In the genomic region with DNA sequence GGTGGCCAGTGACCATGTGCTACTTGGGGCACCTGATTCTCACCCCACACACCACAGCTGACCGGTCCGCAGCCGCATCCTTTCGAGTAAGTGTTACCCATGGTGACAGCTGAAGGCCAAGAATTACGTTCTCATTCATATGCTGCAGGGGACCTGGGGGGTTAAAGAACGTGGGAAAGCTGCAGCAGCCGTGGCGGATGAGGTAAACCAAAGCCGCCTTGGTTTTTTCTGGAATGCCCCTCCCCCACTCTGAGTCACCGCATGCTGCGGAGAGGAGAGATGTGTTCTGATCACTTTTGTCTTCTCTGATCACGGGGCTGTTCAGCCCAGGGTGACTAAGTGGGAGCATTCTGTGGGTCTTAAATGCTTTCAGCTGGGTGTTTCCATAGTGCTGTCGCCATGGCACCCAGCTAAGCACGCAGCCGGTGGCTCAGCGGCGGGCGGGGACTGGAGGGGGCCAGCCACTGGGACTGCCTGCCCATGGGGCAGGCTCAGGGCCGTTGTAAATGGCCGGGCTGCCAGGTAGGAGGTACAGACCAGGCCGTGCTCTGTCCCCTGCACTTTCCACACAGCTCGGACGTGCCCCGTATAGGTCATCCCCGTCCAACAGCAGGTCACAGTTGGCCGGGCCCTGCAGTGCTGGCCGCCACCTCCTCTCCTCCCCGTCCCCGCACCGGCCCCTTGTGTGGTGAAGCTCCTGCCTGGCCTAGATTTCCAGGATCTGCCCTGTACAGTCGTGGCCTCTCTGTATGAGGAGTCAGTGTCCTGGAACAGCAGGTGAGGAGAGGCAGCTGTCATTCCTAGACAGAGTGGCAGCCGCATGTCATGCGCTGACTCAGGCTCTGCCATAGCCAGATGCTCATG, we compare ENCODE assay signal across 8 cellular contexts.
DNase-seq lines count a peak whose midpoint lies in the region; ATAC-seq, FAIRE-seq and TF ChIP-seq lines count a peak whose summit lies in the region.

No MANE protein-coding gene starts in this region.

- H3K27me3 ChIP-seq in neural cell (ENCODE audit: insufficient read depth, low read depth, low read length): no peaks in the 10 kb centered on the region

- H3K79me2 ChIP-seq in neural cell (replicated peaks; ENCODE audit: insufficient read depth, low read length): no peaks in the 10 kb centered on the region

- no peaks in the 10 kb centered on the region for H4K20me1 ChIP-seq in neural cell (ENCODE audit: insufficient read depth)

- no peak overlapping the region for H2AFZ ChIP-seq in neural cell (ENCODE audit: low read depth, low read length)

- no peaks in the 10 kb centered on the region for H3K9me3 Mint-ChIP-seq in activated T-helper 1 cell treated with anti-CD3 and anti-CD28 coated beads, Interleukin-12 subunit alpha, Interleukin-12 subunit beta, Interleukin-2, Interleukin-4 antibody, amounts not matched to agents 30 ng/mL and 10 ng/mL and 1 ng/mL, durations not matched to agents 14 hours and 24 hours and 36 hours

- H3K4me2 ChIP-seq in neural cell (ENCODE audit: low read length): peak overlapping the region; percentile 70

- no peaks in the 10 kb centered on the region for H3K36me3 ChIP-seq in neural cell (ENCODE audit: insufficient read depth, low read length)

- H3K36me3 Mint-ChIP-seq in activated T-helper 1 cell treated with anti-CD3 and anti-CD28 coated beads, Interleukin-12 subunit alpha, Interleukin-12 subunit beta, Interleukin-2, Interleukin-4 antibody, amounts not matched to agents 30 ng/mL and 10 ng/mL and 1 ng/mL, durations not matched to agents 14 hours and 24 hours and 36 hours (ENCODE audit: low read depth): no peaks in the 10 kb centered on the region

- H3K27me3 Mint-ChIP-seq in activated T-helper 1 cell treated with anti-CD3 and anti-CD28 coated beads, Interleukin-12 subunit alpha, Interleukin-12 subunit beta, Interleukin-2, Interleukin-4 antibody, amounts not matched to agents 30 ng/mL and 10 ng/mL and 1 ng/mL, durations not matched to agents 14 hours and 24 hours and 36 hours (ENCODE audit: insufficient read depth): peaks cover 8% of the 10 kb centered on the region

- TF ChIP-seq EP300 in neural cell (conservative IDR thresholded peaks at IDR 0.05; ENCODE audit: poor library complexity, severe bottlenecking): peak; percentile 82

- no peak for ATAC-seq in GM21737 (IDR thresholded peaks at IDR 0.05; ENCODE audit: unreplicated experiment)

- no peaks in the 10 kb centered on the region for H3K9me3 ChIP-seq in neural cell (ENCODE audit: low read length)

- H3K9ac ChIP-seq in neural cell (ENCODE audit: low read length): peak overlapping the region; percentile 78

- H3K4me1 Mint-ChIP-seq in activated T-helper 1 cell treated with anti-CD3 and anti-CD28 coated beads, Interleukin-12 subunit alpha, Interleukin-12 subunit beta, Interleukin-2, Interleukin-4 antibody, amounts not matched to agents 30 ng/mL and 10 ng/mL and 1 ng/mL, durations not matched to agents 14 hours and 24 hours and 36 hours (ENCODE audit: low read depth): peaks cover 19% of the 10 kb centered on the region

- DNase-seq in AG08395 (ENCODE audit: low spot score) (peak; percentile 97), HTR-8/SVneo (ENCODE audit: insufficient read length, low spot score) (peak; percentile 99), OCI-M1 (lab: John Stamatoyannopoulos, UW) (peak; percentile 85), fibroblast of gingiva (ENCODE audit: low read depth) (peak; percentile 98)
- DNase-seq in activated T-helper 1 cell treated with anti-CD3 and anti-CD28 coated beads, Interleukin-12 subunit alpha, Interleukin-12 subunit beta, Interleukin-2, Interleukin-4 antibody, amounts not matched to agents 30 ng/mL and 10 ng/mL and 1 ng/mL, durations not matched to agents 14 hours and 24 hours and 36 hours (ENCODE audit: low spot score): peak; percentile 77
- DNase-seq in stimulated activated naive CD4-positive, alpha-beta T cell (lab: John Stamatoyannopoulos, UW): peak; percentile 48 to 78 (median 67)

- H3K27ac ChIP-seq in neural cell (ENCODE audit: low read length): peak overlapping the region; percentile 96

- peak; percentile 23 for TF ChIP-seq CTCF in neural cell (IDR thresholded peaks at IDR 0.05; ENCODE audit: poor library complexity, severe bottlenecking)

- peak overlapping the region; percentile 5 for H3K4me3 Mint-ChIP-seq in activated T-helper 1 cell treated with anti-CD3 and anti-CD28 coated beads, Interleukin-12 subunit alpha, Interleukin-12 subunit beta, Interleukin-2, Interleukin-4 antibody, amounts not matched to agents 30 ng/mL and 10 ng/mL and 1 ng/mL, durations not matched to agents 14 hours and 24 hours and 36 hours

- FAIRE-seq in HTR-8/SVneo (lab: Jason Lieb, UNC): peak; percentile 98

- H3K4me3 ChIP-seq in neural cell (ENCODE audit: low read length): peak overlapping the region; percentile 56

- H3K27ac Mint-ChIP-seq in activated T-helper 1 cell treated with anti-CD3 and anti-CD28 coated beads, Interleukin-12 subunit alpha, Interleukin-12 subunit beta, Interleukin-2, Interleukin-4 antibody, amounts not matched to agents 30 ng/mL and 10 ng/mL and 1 ng/mL, durations not matched to agents 14 hours and 24 hours and 36 hours: peak overlapping the region; percentile 74

- intact Hi-C loops in activated T-helper 1 cell treated with anti-CD3 and anti-CD28 coated beads, Interleukin-12 subunit alpha, Interleukin-12 subunit beta, Interleukin-2, Interleukin-4 antibody, amounts not matched to agents 30 ng/mL and 10 ng/mL and 1 ng/mL, durations not matched to agents 14 hours and 24 hours and 36 hours (cut with micrococcal nuclease): loop anchor here (1.0 kb wide), 1 partner anchor 61 kb away; no protein-coding TSS in a partner anchor

- H3F3A ChIP-seq in neural cell (ENCODE audit: insufficient read depth, low read length, poor library complexity, severe bottlenecking): peaks cover 11% of the 10 kb centered on the region

- H3K9me2 ChIP-seq in neural cell (ENCODE audit: insufficient read depth, low read length): no peaks in the 10 kb centered on the region

- TF ChIP-seq RAD21 in neural cell (conservative IDR thresholded peaks at IDR 0.05): peak; percentile 57

TF ChIP-seq in neural cell, 6 proteins besides CTCF, POLR2A, EP300 and RAD21:
- TF ChIP-seq POLR2AphosphoS5 (IDR thresholded peaks at IDR 0.05) (peak; percentile 77), REST (IDR thresholded peaks at IDR 0.05; ENCODE audit: borderline replicate concordance) (peak; percentile 87), TAF1 (IDR thresholded peaks at IDR 0.05; ENCODE audit: low read depth) (peak; percentile 40), EZH2 (IDR thresholded peaks at IDR 0.05; ENCODE audit: borderline replicate concordance, insufficient read depth, low read length, poor library complexity, severe bottlenecking) (no peak), SMC3 (conservative IDR thresholded peaks at IDR 0.05; ENCODE audit: poor library complexity) (peak; percentile 59), MXI1 (conservative IDR thresholded peaks at IDR 0.05; ENCODE audit: poor library complexity, severe bottlenecking) (peak; percentile 75)
